Comparison of ENCODE assay signal across 2 cellular contexts in the genomic region with DNA sequence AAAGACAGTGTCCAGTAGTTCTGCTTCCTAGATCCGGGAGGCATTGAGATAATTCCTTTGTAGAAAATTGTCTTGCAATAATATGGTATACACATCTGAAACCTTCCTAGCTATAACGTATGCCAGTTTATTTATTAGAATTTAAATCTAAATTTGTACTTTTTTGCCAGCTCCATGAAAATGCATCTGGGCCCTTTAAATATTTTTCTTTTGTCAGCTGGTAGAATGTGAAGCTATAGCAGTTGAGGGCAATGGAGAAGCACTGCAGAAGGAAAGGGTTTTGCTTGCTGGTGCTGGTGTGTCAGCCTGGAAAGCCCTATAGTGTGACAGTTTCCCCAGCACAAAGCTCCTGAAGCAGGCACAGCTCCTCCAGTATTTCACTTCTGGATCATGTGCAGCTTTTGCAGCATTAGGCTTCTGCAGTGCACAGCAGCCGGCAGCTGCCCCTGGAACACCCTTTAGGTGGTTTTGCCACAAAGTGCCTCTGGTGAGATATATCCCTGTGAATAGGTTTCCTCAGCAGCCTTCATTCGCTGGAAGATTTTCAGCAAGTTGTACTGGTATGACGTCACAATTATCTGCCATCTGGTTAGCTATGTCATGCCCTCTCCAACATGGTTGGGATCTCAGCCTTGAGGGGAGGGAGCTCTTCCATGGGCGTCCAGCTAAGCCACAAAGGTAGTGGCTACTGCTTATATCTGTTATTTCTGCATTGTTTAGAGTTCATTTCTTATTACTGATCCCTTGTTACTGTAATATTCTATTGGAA.
TF ChIP-seq lines count a peak whose summit lies in the region.

No MANE protein-coding gene starts in this region.

TF ChIP-seq in HCT116, 20 proteins besides CTCF, POLR2A, EP300 and RAD21 (continued from another document):
- TF ChIP-seq TCF7L2 (IDR thresholded peaks at IDR 0.05; ENCODE audit: borderline replicate concordance, extremely low read depth, insufficient read depth, insufficient read length) = no peak

TF ChIP-seq in K562, 482 proteins besides CTCF, POLR2A, EP300 and RAD21 (continued from another document and continues in another):
- TF ChIP-seq, protein P1, sequence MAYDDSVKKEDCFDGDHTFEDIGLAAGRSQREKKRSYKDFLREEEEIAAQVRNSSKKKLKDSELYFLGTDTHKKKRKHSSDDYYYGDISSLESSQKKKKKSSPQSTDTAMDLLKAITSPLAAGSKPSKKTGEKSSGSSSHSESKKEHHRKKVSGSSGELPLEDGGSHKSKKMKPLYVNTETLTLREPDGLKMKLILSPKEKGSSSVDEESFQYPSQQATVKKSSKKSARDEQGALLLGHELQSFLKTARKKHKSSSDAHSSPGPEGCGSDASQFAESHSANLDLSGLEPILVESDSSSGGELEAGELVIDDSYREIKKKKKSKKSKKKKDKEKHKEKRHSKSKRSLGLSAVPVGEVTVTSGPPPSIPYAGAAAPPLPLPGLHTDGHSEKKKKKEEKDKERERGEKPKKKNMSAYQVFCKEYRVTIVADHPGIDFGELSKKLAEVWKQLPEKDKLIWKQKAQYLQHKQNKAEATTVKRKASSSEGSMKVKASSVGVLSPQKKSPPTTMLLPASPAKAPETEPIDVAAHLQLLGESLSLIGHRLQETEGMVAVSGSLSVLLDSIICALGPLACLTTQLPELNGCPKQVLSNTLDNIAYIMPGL (CRISPR knock-in tag; IDR thresholded peaks at IDR 0.05) = no peak
- TF ChIP-seq, protein P2, sequence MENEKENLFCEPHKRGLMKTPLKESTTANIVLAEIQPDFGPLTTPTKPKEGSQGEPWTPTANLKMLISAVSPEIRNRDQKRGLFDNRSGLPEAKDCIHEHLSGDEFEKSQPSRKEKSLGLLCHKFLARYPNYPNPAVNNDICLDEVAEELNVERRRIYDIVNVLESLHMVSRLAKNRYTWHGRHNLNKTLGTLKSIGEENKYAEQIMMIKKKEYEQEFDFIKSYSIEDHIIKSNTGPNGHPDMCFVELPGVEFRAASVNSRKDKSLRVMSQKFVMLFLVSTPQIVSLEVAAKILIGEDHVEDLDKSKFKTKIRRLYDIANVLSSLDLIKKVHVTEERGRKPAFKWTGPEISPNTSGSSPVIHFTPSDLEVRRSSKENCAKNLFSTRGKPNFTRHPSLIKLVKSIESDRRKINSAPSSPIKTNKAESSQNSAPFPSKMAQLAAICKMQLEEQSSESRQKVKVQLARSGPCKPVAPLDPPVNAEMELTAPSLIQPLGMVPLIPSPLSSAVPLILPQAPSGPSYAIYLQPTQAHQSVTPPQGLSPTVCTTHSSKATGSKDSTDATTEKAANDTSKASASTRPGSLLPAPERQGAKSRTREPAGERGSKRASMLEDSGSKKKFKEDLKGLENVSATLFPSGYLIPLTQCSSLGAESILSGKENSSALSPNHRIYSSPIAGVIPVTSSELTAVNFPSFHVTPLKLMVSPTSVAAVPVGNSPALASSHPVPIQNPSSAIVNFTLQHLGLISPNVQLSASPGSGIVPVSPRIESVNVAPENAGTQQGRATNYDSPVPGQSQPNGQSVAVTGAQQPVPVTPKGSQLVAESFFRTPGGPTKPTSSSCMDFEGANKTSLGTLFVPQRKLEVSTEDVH (IDR thresholded peaks at IDR 0.05; ENCODE audit: low read depth, partially characterized antibody) = no peak
- TF ChIP-seq, protein P3, sequence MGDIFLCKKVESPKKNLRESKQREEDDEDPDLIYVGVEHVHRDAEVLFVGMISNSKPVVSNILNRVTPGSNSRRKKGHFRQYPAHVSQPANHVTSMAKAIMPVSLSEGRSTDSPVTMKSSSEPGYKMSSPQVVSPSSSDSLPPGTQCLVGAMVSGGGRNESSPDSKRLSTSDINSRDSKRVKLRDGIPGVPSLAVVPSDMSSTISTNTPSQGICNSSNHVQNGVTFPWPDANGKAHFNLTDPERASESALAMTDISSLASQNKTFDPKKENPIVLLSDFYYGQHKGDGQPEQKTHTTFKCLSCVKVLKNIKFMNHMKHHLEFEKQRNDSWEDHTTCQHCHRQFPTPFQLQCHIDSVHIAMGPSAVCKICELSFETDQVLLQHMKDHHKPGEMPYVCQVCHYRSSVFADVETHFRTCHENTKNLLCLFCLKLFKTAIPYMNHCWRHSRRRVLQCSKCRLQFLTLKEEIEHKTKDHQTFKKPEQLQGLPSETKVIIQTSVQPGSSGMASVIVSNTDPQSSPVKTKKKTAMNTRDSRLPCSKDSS (IDR thresholded peaks at IDR 0.05; ENCODE audit: low read depth, partially characterized antibody) = no peak
- no peak for TF ChIP-seq HNRNPUL1 (IDR thresholded peaks at IDR 0.05; ENCODE audit: low read length)
- TF ChIP-seq SRSF3 (IDR thresholded peaks at IDR 0.05; ENCODE audit: insufficient read depth, low read length) = no peak
- TF ChIP-seq, protein P4, sequence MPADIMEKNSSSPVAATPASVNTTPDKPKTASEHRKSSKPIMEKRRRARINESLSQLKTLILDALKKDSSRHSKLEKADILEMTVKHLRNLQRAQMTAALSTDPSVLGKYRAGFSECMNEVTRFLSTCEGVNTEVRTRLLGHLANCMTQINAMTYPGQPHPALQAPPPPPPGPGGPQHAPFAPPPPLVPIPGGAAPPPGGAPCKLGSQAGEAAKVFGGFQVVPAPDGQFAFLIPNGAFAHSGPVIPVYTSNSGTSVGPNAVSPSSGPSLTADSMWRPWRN (IDR thresholded peaks at IDR 0.05; ENCODE audit: low read depth) = no peak
- TF ChIP-seq MXI1 (IDR thresholded peaks at IDR 0.05; ENCODE audit: low read depth, low read length) = no peak
- TF ChIP-seq, protein P5, sequence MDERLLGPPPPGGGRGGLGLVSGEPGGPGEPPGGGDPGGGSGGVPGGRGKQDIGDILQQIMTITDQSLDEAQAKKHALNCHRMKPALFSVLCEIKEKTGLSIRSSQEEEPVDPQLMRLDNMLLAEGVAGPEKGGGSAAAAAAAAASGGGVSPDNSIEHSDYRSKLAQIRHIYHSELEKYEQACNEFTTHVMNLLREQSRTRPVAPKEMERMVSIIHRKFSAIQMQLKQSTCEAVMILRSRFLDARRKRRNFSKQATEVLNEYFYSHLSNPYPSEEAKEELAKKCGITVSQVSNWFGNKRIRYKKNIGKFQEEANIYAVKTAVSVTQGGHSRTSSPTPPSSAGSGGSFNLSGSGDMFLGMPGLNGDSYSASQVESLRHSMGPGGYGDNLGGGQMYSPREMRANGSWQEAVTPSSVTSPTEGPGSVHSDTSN (CRISPR knock-in tag; IDR thresholded peaks at IDR 0.05; ENCODE audit: low read depth) = no peak
- TF ChIP-seq, protein P5 (tag; conservative IDR thresholded peaks at IDR 0.05; ENCODE audit: low read depth) = no peak
- TF ChIP-seq, protein P6, sequence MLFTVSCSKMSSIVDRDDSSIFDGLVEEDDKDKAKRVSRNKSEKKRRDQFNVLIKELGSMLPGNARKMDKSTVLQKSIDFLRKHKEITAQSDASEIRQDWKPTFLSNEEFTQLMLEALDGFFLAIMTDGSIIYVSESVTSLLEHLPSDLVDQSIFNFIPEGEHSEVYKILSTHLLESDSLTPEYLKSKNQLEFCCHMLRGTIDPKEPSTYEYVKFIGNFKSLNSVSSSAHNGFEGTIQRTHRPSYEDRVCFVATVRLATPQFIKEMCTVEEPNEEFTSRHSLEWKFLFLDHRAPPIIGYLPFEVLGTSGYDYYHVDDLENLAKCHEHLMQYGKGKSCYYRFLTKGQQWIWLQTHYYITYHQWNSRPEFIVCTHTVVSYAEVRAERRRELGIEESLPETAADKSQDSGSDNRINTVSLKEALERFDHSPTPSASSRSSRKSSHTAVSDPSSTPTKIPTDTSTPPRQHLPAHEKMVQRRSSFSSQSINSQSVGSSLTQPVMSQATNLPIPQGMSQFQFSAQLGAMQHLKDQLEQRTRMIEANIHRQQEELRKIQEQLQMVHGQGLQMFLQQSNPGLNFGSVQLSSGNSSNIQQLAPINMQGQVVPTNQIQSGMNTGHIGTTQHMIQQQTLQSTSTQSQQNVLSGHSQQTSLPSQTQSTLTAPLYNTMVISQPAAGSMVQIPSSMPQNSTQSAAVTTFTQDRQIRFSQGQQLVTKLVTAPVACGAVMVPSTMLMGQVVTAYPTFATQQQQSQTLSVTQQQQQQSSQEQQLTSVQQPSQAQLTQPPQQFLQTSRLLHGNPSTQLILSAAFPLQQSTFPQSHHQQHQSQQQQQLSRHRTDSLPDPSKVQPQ (CRISPR knock-in tag; IDR thresholded peaks at IDR 0.05; ENCODE audit: borderline replicate concordance) = no peak
- TF ChIP-seq TCF3 (CRISPR knock-in tag; IDR thresholded peaks at IDR 0.05) = no peak
- TF ChIP-seq ILF3 (IDR thresholded peaks at IDR 0.05; ENCODE audit: borderline replicate concordance) = no peak
- no peak for TF ChIP-seq NR1H2 (CRISPR knock-in tag; IDR thresholded peaks at IDR 0.05)
- TF ChIP-seq ATF7 (IDR thresholded peaks at IDR 0.05) = peak; percentile 73; the same call in 1 of the 2 replicates
- TF ChIP-seq, protein P7, sequence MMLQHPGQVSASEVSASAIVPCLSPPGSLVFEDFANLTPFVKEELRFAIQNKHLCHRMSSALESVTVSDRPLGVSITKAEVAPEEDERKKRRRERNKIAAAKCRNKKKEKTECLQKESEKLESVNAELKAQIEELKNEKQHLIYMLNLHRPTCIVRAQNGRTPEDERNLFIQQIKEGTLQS (IDR thresholded peaks at IDR 0.05) = peak; percentile 58
- TF ChIP-seq, protein P7 (CRISPR knock-in tag; conservative IDR thresholded peaks at IDR 0.05) = no peak
- TF ChIP-seq CREM (IDR thresholded peaks at IDR 0.05; ENCODE audit: low read depth) = peak; percentile 79
- TF ChIP-seq, protein P8, sequence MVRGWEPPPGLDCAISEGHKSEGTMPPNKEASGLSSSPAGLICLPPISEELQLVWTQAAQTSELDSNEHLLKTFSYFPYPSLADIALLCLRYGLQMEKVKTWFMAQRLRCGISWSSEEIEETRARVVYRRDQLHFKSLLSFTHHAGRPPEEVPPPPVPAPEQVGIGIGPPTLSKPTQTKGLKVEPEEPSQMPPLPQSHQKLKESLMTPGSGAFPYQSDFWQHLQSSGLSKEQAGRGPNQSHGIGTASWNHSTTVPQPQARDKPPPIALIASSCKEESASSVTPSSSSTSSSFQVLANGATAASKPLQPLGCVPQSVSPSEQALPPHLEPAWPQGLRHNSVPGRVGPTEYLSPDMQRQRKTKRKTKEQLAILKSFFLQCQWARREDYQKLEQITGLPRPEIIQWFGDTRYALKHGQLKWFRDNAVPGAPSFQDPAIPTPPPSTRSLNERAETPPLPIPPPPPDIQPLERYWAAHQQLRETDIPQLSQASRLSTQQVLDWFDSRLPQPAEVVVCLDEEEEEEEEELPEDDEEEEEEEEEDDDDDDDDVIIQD (CRISPR knock-in tag; IDR thresholded peaks at IDR 0.05) = no peak
- no peak for TF ChIP-seq GATAD2A (IDR thresholded peaks at IDR 0.05)
- TF ChIP-seq IFI16 (CRISPR knock-in tag; IDR thresholded peaks at IDR 0.05) = no peak
- TF ChIP-seq, protein P9, sequence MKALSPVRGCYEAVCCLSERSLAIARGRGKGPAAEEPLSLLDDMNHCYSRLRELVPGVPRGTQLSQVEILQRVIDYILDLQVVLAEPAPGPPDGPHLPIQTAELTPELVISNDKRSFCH (CRISPR knock-in tag; IDR thresholded peaks at IDR 0.05) = no peak
- TF ChIP-seq, protein P9 (tag; IDR thresholded peaks at IDR 0.05) = no peak
- TF ChIP-seq, protein P10, sequence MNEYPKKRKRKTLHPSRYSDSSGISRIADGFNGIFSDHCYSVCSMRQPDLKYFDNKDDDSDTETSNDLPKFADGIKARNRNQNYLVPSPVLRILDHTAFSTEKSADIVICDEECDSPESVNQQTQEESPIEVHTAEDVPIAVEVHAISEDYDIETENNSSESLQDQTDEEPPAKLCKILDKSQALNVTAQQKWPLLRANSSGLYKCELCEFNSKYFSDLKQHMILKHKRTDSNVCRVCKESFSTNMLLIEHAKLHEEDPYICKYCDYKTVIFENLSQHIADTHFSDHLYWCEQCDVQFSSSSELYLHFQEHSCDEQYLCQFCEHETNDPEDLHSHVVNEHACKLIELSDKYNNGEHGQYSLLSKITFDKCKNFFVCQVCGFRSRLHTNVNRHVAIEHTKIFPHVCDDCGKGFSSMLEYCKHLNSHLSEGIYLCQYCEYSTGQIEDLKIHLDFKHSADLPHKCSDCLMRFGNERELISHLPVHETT (CRISPR knock-in tag; conservative IDR thresholded peaks at IDR 0.05 in 1 of 2, IDR thresholded peaks at IDR 0.05 in 1 of 2) = no peak
- TF ChIP-seq ATF1 (CRISPR knock-in tag; IDR thresholded peaks at IDR 0.05) = no peak
- TF ChIP-seq ATF1 (tag; IDR thresholded peaks at IDR 0.05) = peak; percentile 76
- no peak for TF ChIP-seq PCBP2 (IDR thresholded peaks at IDR 0.05; ENCODE audit: low read depth, low read length, poor library complexity, severe bottlenecking)
- TF ChIP-seq ZNF584 (CRISPR knock-in tag; IDR thresholded peaks at IDR 0.05; ENCODE audit: low read depth) = no peak
- TF ChIP-seq CHD4 (IDR thresholded peaks at IDR 0.05; ENCODE audit: insufficient read depth, insufficient replicate concordance, low read depth, low read length, poor library complexity, severe bottlenecking) = no peak
- TF ChIP-seq POLR2AphosphoS2 (IDR thresholded peaks at IDR 0.05; ENCODE audit: low read length) = no peak
- no peak for TF ChIP-seq FOSL1 (tag; conservative IDR thresholded peaks at IDR 0.05)
- TF ChIP-seq, protein P11, sequence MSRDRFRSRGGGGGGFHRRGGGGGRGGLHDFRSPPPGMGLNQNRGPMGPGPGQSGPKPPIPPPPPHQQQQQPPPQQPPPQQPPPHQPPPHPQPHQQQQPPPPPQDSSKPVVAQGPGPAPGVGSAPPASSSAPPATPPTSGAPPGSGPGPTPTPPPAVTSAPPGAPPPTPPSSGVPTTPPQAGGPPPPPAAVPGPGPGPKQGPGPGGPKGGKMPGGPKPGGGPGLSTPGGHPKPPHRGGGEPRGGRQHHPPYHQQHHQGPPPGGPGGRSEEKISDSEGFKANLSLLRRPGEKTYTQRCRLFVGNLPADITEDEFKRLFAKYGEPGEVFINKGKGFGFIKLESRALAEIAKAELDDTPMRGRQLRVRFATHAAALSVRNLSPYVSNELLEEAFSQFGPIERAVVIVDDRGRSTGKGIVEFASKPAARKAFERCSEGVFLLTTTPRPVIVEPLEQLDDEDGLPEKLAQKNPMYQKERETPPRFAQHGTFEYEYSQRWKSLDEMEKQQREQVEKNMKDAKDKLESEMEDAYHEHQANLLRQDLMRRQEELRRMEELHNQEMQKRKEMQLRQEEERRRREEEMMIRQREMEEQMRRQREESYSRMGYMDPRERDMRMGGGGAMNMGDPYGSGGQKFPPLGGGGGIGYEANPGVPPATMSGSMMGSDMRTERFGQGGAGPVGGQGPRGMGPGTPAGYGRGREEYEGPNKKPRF (IDR thresholded peaks at IDR 0.05; ENCODE audit: low read depth, low read length) = no peak
- TF ChIP-seq, protein P12, sequence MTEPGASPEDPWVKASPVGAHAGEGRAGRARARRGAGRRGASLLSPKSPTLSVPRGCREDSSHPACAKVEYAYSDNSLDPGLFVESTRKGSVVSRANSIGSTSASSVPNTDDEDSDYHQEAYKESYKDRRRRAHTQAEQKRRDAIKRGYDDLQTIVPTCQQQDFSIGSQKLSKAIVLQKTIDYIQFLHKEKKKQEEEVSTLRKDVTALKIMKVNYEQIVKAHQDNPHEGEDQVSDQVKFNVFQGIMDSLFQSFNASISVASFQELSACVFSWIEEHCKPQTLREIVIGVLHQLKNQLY (CRISPR knock-in tag; conservative IDR thresholded peaks at IDR 0.05) = no peak
